8 cellular contexts compared by ENCODE assay signal in genomic region chr17:30831663-30832437, GRCh38. TPM values are rescaled to one million over a fixed set of nuclear protein-coding genes. Genes with fewer than 3 reads are reported as not detected.
DNase-seq lines count a peak whose midpoint lies in the region; ATAC-seq and TF ChIP-seq lines count a peak whose summit lies in the region.

Gene ATAD5 (plus strand): TSS chr17:30831966. CDS start chr17:30832348, 382 bp downstream.

- H3K9me2 ChIP-seq in Karpas-422 (replicated peaks; ENCODE audit: insufficient read depth, low read length): no peaks in the 10 kb centered on the region

- H3K36me3 ChIP-seq in CD4-positive, CD25-positive, alpha-beta regulatory T cell (ENCODE audit: control insufficient read depth, insufficient read depth, low read length): no peaks in the 10 kb centered on the region
- H3K36me3 ChIP-seq in Karpas-422 (ENCODE audit: insufficient read depth, low read length): peaks cover 18% of the 10 kb centered on the region
- H3K36me3 ChIP-seq in Peyer's patch: no peaks in the 10 kb centered on the region
- H3K36me3 ChIP-seq in esophagus squamous epithelium: peaks cover 0 to 4% (median 0%) of the 10 kb centered on the region in 3 donors
- no peaks in the 10 kb centered on the region for H3K36me3 ChIP-seq in muscle layer of duodenum (ENCODE audit: control insufficient read depth in 1 of 2, insufficient read depth in 2 of 2, low read length in 2 of 2)

- intact Hi-C loops in esophagus squamous epithelium (cut with DNase I): no loop called here

- peak; percentile 93 to 95 for ATAC-seq in CD4-positive, CD25-positive, alpha-beta regulatory T cell (ENCODE audit: low read depth in 2 of 2)
- ATAC-seq in GM21515 (IDR thresholded peaks at IDR 0.05; ENCODE audit: unreplicated experiment): peak; percentile 62

- no peak for TF ChIP-seq POLR2A in Peyer's patch (IDR thresholded peaks at IDR 0.05)
- TF ChIP-seq POLR2A in esophagus squamous epithelium (IDR thresholded peaks at IDR 0.05): no peak

- peak; percentile 84 to 94 (median 87) for DNase-seq in CD4-positive, CD25-positive, alpha-beta regulatory T cell
- DNase-seq in Karpas-422 (peak; percentile 97), Peyer's patch (peak; percentile 92 to 97 (median 92)), esophagus squamous epithelium (lab: John Stamatoyannopoulos, UW) (peak; percentile 45)
- DNase-seq in activated T-cell treated with anti-CD3 and anti-CD28 coated beads, Interleukin-2, amount 50 U/mL, for 24 hours: peak; percentile 91
- peak; percentile 74 to 77 for DNase-seq in stimulated activated CD8-positive, alpha-beta memory T cell treated with anti-CD3 and anti-CD28 coated beads, Interleukin-7, amount 100 ng/mL, for 1 hour (ENCODE audit: low read depth in 2 of 2)

- H3K27ac ChIP-seq in CD4-positive, CD25-positive, alpha-beta regulatory T cell (ENCODE audit: insufficient read depth, low read length, poor library complexity, severe bottlenecking): peak within 1 kb of the TSS; percentile 49
- peak within 1 kb of the TSS; percentile 76 for H3K27ac ChIP-seq in Karpas-422 (ENCODE audit: low read length)
- H3K27ac ChIP-seq in Peyer's patch: peak within 1 kb of the TSS in 3 of 4 donors; percentile 29 to 58 (median 41)
- H3K27ac ChIP-seq in esophagus squamous epithelium: peak within 1 kb of the TSS; percentile 34 to 86 (median 72)
- no peak within 1 kb of the TSS for H3K27ac ChIP-seq in muscle layer of duodenum (ENCODE audit: low read length)

- peak within 1 kb of the TSS; percentile 86 for H2AFZ ChIP-seq in Karpas-422 (ENCODE audit: low read length)

- H3K4me3 ChIP-seq in CD4-positive, CD25-positive, alpha-beta regulatory T cell (ENCODE audit: low read depth, low read length): peak within 1 kb of the TSS; percentile 91
- H3K4me3 ChIP-seq in Karpas-422 (ENCODE audit: low read length): peak within 1 kb of the TSS; percentile 98
- peak within 1 kb of the TSS; percentile 64 to 82 (median 78) for H3K4me3 ChIP-seq in Peyer's patch
- peak within 1 kb of the TSS; percentile 62 to 97 (median 84) for H3K4me3 ChIP-seq in esophagus squamous epithelium
- H3K4me3 ChIP-seq in muscle layer of duodenum (ENCODE audit: low read depth in 1 of 2, low read length in 2 of 2): peak within 1 kb of the TSS; percentile 67 to 83

- peak within 1 kb of the TSS; percentile 92 to 99 (median 99) for H3K4me3 Mint-ChIP-seq in CD4-positive, CD25-positive, alpha-beta regulatory T cell
- H3K4me3 Mint-ChIP-seq in activated T-cell treated with anti-CD3 and anti-CD28 coated beads, Interleukin-2, amount 50 U/mL, for 24 hours: peak within 1 kb of the TSS; percentile 97

- peaks cover 48% of the 10 kb centered on the region for H3K79me2 ChIP-seq in Karpas-422 (ENCODE audit: low read length)

- H3K9me3 ChIP-seq in CD4-positive, CD25-positive, alpha-beta regulatory T cell (ENCODE audit: control insufficient read depth in 2 of 2, low read length in 2 of 2): no peaks in the 10 kb centered on the region
- H3K9me3 ChIP-seq in Karpas-422 (ENCODE audit: low read length) (no peaks in the 10 kb centered on the region), Peyer's patch (no peaks in the 10 kb centered on the region), esophagus squamous epithelium (no peaks in the 10 kb centered on the region), muscle layer of duodenum (ENCODE audit: control insufficient read depth in 1 of 2, low read length in 2 of 2) (no peaks in the 10 kb centered on the region)

- H3K4me1 Mint-ChIP-seq in CD4-positive, CD25-positive, alpha-beta regulatory T cell: peaks cover 13 to 36% (median 22%) of the 10 kb centered on the region in 4 donors
- H3K4me1 Mint-ChIP-seq in activated T-cell treated with anti-CD3 and anti-CD28 coated beads, Interleukin-2, amount 50 U/mL, for 24 hours (ENCODE audit: low read depth): peaks cover 37% of the 10 kb centered on the region

- peaks cover 6% of the 10 kb centered on the region for H3K27me3 Mint-ChIP-seq in CD4-positive, CD25-positive, alpha-beta regulatory T cell
- no peaks in the 10 kb centered on the region for H3K27me3 Mint-ChIP-seq in activated T-cell treated with anti-CD3 and anti-CD28 coated beads, Interleukin-2, amount 50 U/mL, for 24 hours

- H3K27ac Mint-ChIP-seq in CD4-positive, CD25-positive, alpha-beta regulatory T cell: peak within 1 kb of the TSS; percentile 76 to 98 (median 96)
- H3K27ac Mint-ChIP-seq in activated T-cell treated with anti-CD3 and anti-CD28 coated beads, Interleukin-2, amount 50 U/mL, for 24 hours: peak within 1 kb of the TSS; percentile 98

- H3K9me3 Mint-ChIP-seq in CD4-positive, CD25-positive, alpha-beta regulatory T cell: no peaks in the 10 kb centered on the region
- no peaks in the 10 kb centered on the region for H3K9me3 Mint-ChIP-seq in activated T-cell treated with anti-CD3 and anti-CD28 coated beads, Interleukin-2, amount 50 U/mL, for 24 hours

- no peaks in the 10 kb centered on the region for H3K27me3 ChIP-seq in CD4-positive, CD25-positive, alpha-beta regulatory T cell (ENCODE audit: control insufficient read depth, insufficient read depth, low read length)
- no peaks in the 10 kb centered on the region for H3K27me3 ChIP-seq in Karpas-422 (ENCODE audit: low read length)
- no peaks in the 10 kb centered on the region for H3K27me3 ChIP-seq in Peyer's patch
- no peaks in the 10 kb centered on the region for H3K27me3 ChIP-seq in esophagus squamous epithelium
- no peaks in the 10 kb centered on the region for H3K27me3 ChIP-seq in muscle layer of duodenum (ENCODE audit: low read depth, low read length)

- peak within 1 kb of the TSS; percentile 96 for H3K9ac ChIP-seq in Karpas-422 (ENCODE audit: low read length)

- H4K20me1 ChIP-seq in Karpas-422 (ENCODE audit: insufficient read depth, low read depth, low read length): no peaks in the 10 kb centered on the region

- TF ChIP-seq CTCF in Peyer's patch (IDR thresholded peaks at IDR 0.05): no peak
- peak in 1 of 6 experiments; percentile 53 for TF ChIP-seq CTCF in esophagus squamous epithelium (IDR thresholded peaks at IDR 0.05)

- H3K4me1 ChIP-seq in CD4-positive, CD25-positive, alpha-beta regulatory T cell (ENCODE audit: control insufficient read depth, insufficient read depth, low read length, poor library complexity, severe bottlenecking): peaks cover 10% of the 10 kb centered on the region
- H3K4me1 ChIP-seq in Karpas-422 (ENCODE audit: low read length) (peaks cover 24% of the 10 kb centered on the region), Peyer's patch (peaks cover 0 to 13% (median 3%) of the 10 kb centered on the region in 4 donors), esophagus squamous epithelium (peaks cover 4 to 28% (median 11%) of the 10 kb centered on the region in 3 donors), muscle layer of duodenum (ENCODE audit: control insufficient read depth in 1 of 2, insufficient read depth in 2 of 2, low read length in 2 of 2) (peaks cover 0 to 16% of the 10 kb centered on the region in 2 donors)

- H3K36me3 Mint-ChIP-seq in CD4-positive, CD25-positive, alpha-beta regulatory T cell: no peaks in the 10 kb centered on the region
- peaks cover 45% of the 10 kb centered on the region for H3K36me3 Mint-ChIP-seq in activated T-cell treated with anti-CD3 and anti-CD28 coated beads, Interleukin-2, amount 50 U/mL, for 24 hours (ENCODE audit: low read depth)

- peak within 1 kb of the TSS; percentile 83 for H3K4me2 ChIP-seq in Karpas-422 (ENCODE audit: low read depth, low read length, poor library complexity, severe bottlenecking)

- WGBS in esophagus squamous epithelium, 2 donors: 0 to 1% methylated on average over 16 to 35 of the region's 59 CpGs

RNA-seq across cellular contexts. Expression of gene ATAD5, which starts in this region (rescaled TPM):
- total RNA-seq in CD4-positive, CD25-positive, alpha-beta regulatory T cell: 5.7 TPM
- polyA plus RNA-seq in CD4-positive, CD25-positive, alpha-beta regulatory T cell: 1 to 10 TPM in 3 of 4 donors, under 1 TPM in 1; 0.72 to 1.5 (median 1.2) TPM
- 7.1 and 12.0 TPM in 2 replicates for total RNA-seq in Karpas-422 (2014; rRNA removed; shearing (Covaris generic); ENCODE audit: low replicate concordance)
- total RNA-seq in Peyer's patch (10 to 100 TPM in 1 of 4 donors, 1 to 10 TPM in 3; 2.3 to 14.0 (median 2.6) TPM), esophagus squamous epithelium (1 to 10 TPM; 2.5 to 6.7 (median 3.3) TPM)

Comparison
In these comparisons a context has a peak if more than half of its experiments do, and no peak if none do; other contexts are left out.
1. DNase-seq: peak in every context shown above with its lines; median percentile 97 in Karpas-422; 92 in Peyer's patch; 91 in activated T-cell treated with anti-CD3 and anti-CD28 coated beads, Interleukin-2, amount 50 U/mL, for 24 hours; 87 in CD4-positive, CD25-positive, alpha-beta regulatory T cell; 76 in stimulated activated CD8-positive, alpha-beta memory T cell treated with anti-CD3 and anti-CD28 coated beads, Interleukin-7, amount 100 ng/mL, for 1 hour; 45 in esophagus squamous epithelium.